ENCODE assay signal across 2 cellular contexts in genomic region chr14:62718629-62719028, GRCh38.
TF ChIP-seq lines count a peak whose summit lies in the region.

No MANE protein-coding gene starts in this region.

TF ChIP-seq in HepG2, 621 proteins besides CTCF, POLR2A, EP300 and RAD21:
- TF ChIP-seq MAFK (conservative IDR thresholded peaks at IDR 0.05 in 1 of 2, IDR thresholded peaks at IDR 0.05 in 1 of 2; ENCODE audit: low read length in 2 of 2) (peak; percentile 63 to 67; a peak in 3 of 4 replicates), SMC3 (IDR thresholded peaks at IDR 0.05; ENCODE audit: low read length) (no peak), MAFF (IDR thresholded peaks at IDR 0.05; ENCODE audit: low read depth, low read length) (peak; percentile 71)
- TF ChIP-seq, protein P1, sequence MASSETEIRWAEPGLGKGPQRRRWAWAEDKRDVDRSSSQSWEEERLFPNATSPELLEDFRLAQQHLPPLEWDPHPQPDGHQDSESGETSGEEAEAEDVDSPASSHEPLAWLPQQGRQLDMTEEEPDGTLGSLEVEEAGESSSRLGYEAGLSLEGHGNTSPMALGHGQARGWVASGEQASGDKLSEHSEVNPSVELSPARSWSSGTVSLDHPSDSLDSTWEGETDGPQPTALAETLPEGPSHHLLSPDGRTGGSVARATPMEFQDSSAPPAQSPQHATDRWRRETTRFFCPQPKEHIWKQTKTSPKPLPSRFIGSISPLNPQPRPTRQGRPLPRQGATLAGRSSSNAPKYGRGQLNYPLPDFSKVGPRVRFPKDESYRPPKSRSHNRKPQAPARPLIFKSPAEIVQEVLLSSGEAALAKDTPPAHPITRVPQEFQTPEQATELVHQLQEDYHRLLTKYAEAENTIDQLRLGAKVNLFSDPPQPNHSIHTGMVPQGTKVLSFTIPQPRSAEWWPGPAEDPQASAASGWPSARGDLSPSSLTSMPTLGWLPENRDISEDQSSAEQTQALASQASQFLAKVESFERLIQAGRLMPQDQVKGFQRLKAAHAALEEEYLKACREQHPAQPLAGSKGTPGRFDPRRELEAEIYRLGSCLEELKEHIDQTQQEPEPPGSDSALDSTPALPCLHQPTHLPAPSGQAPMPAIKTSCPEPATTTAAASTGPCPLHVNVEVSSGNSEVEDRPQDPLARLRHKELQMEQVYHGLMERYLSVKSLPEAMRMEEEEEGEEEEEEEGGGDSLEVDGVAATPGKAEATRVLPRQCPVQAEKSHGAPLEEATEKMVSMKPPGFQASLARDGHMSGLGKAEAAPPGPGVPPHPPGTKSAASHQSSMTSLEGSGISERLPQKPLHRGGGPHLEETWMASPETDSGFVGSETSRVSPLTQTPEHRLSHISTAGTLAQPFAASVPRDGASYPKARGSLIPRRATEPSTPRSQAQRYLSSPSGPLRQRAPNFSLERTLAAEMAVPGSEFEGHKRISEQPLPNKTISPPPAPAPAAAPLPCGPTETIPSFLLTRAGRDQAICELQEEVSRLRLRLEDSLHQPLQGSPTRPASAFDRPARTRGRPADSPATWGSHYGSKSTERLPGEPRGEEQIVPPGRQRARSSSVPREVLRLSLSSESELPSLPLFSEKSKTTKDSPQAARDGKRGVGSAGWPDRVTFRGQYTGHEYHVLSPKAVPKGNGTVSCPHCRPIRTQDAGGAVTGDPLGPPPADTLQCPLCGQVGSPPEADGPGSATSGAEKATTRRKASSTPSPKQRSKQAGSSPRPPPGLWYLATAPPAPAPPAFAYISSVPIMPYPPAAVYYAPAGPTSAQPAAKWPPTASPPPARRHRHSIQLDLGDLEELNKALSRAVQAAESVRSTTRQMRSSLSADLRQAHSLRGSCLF (CRISPR knock-in tag; IDR thresholded peaks at IDR 0.05; ENCODE audit: borderline replicate concordance) = no peak

TF ChIP-seq in IMR-90, 13 proteins besides CTCF, POLR2A, EP300 and RAD21:
- TF ChIP-seq ELK1 (IDR thresholded peaks at IDR 0.05; ENCODE audit: borderline replicate concordance, low read depth, low read length) = no peak
- no peak for TF ChIP-seq MAZ (IDR thresholded peaks at IDR 0.05; ENCODE audit: borderline replicate concordance, low read depth, low read length)
- no peak for TF ChIP-seq FOS (IDR thresholded peaks at IDR 0.05; ENCODE audit: low read depth, low read length)
- TF ChIP-seq SMC3 (IDR thresholded peaks at IDR 0.05; ENCODE audit: low read depth, low read length) = no peak
- TF ChIP-seq MAFK (IDR thresholded peaks at IDR 0.05; ENCODE audit: low read depth, low read length) = peak; percentile 60
- TF ChIP-seq BHLHE40 (IDR thresholded peaks at IDR 0.05; ENCODE audit: low read depth, low read length) = no peak
- no peak for TF ChIP-seq NFE2L2 (IDR thresholded peaks at IDR 0.05; ENCODE audit: low read depth, low read length)
